ENCODE assay signal across 29 cellular contexts in the genomic region with DNA sequence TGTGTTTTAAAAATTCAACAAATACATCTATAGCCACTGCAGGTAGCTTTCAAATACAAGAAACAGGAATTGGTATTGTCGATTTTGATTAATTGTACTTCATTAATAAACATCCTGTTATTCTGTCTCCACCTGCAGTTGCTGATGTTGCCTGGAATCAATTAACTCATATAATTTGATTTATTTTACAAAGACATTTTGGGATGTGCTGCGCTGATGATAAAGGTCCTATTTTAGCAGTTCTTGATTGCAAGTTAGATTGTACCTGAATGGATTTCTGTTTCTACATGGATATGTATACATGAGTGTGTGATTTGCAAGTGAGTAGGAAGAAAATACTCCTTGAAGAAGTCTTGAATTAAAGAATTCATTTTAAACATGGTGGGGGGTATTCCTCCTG.
"Had no signal": no experiment of that assay in that cellular context is flagged by ENCODE, and none has a peak within 500 bp of the region (broad histone marks: within the 10 kb centered on the region; RNA-seq: fewer than 3 reads in every experiment).

No MANE protein-coding gene starts in this region.

- H3K4me2 ChIP-seq: neural progenitor cell had no signal

- H3K36me3 ChIP-seq: neural progenitor cell, ovary, right lobe of liver, sigmoid colon, suprapubic skin, tibial artery, transverse colon, upper lobe of right lung, uterus had no signal

- H3K9me3 ChIP-seq: ovary, psoas muscle, right lobe of liver, sigmoid colon, suprapubic skin, testis, tibial artery, transverse colon, upper lobe of right lung, uterus had no signal

- H3K79me2 ChIP-seq: parathyroid adenoma had no signal

- H3K9ac ChIP-seq: neural progenitor cell, parathyroid adenoma had no signal

- H3K4me1 Mint-ChIP-seq: nephron, neural progenitor cell had no signal

- H3K4me3 ChIP-seq: neural progenitor cell, ovary, psoas muscle, right lobe of liver, sigmoid colon, suprapubic skin, testis, tibial artery, transverse colon, upper lobe of right lung, uterus had no signal

- ATAC-seq: natural killer cell; psoas muscle; right cardiac atrium; right lobe of liver; stimulated activated memory B cell treated with anti-CD40 and anti-IgM and Interleukin-4, amounts not matched to agents 10 μg/mL and 1 μg/mL and 100 μg/mL, for 72 hours; stimulated activated naive CD8-positive, alpha-beta T cell treated with anti-CD3 and anti-CD28 coated beads, Interleukin-15, amount 100 ng/mL, for 72 hours; stimulated activated naive CD8-positive, alpha-beta T cell treated with anti-CD3 and anti-CD28 coated beads, Interleukin-15, Interleukin-2, amounts not matched to agents 100 U/mL and 50 U/mL, for 24 hours; upper lobe of right lung had no signal

- H3K9me3 Mint-ChIP-seq: natural killer cell; nephron; neural progenitor cell; stimulated activated memory B cell treated with anti-CD40 and anti-IgM and Interleukin-4, amounts not matched to agents 10 μg/mL and 1 μg/mL and 100 μg/mL, for 72 hours; stimulated activated naive CD8-positive, alpha-beta T cell treated with anti-CD3 and anti-CD28 coated beads, Interleukin-15, amount 100 ng/mL, for 72 hours; type B pancreatic cell had no signal

- DNase-seq: natural killer cell; occipital lobe; ovary; posterior cingulate gyrus; psoas muscle; right cardiac atrium; right lobe of liver; sigmoid colon; small intestine; stimulated activated CD4-positive, alpha-beta T cell treated with anti-CD3 and anti-CD28 coated beads, Interleukin-15, amount 100 ng/mL, for 24 hours; stimulated activated CD4-positive, alpha-beta T cell treated with anti-CD3 and anti-CD28 coated beads, Interleukin-2, amount 100 ng/mL, for 24 hours; stimulated activated CD4-positive, alpha-beta T cell treated with anti-CD3 and anti-CD28 coated beads, Interleukin-2, amount 100 ng/mL, for 48 hours; stimulated activated CD4-positive, alpha-beta T cell treated with anti-CD3 and anti-CD28 coated beads, Interleukin-4, amount 100 ng/mL, for 24 hours; stimulated activated naive CD4-positive, alpha-beta T cell; stimulated activated naive CD8-positive, alpha-beta T cell treated with anti-CD3 and anti-CD28 coated beads, Interleukin-15, amount 100 ng/mL, for 72 hours; stimulated activated naive CD8-positive, alpha-beta T cell treated with anti-CD3 and anti-CD28 coated beads, Interleukin-15, Interleukin-2, amounts not matched to agents 100 U/mL and 50 U/mL, for 24 hours; substantia nigra; testis; tibial artery; transverse colon; upper lobe of right lung; uterus had no signal

- H3K27me3 ChIP-seq: neural progenitor cell, ovary, right lobe of liver, sigmoid colon, suprapubic skin, testis, tibial artery, transverse colon, upper lobe of right lung, uterus had no signal

- H2AFZ ChIP-seq: neural progenitor cell, parathyroid adenoma had no signal

- H3K4me1 ChIP-seq: neural progenitor cell, parathyroid adenoma, psoas muscle, right lobe of liver, sigmoid colon, suprapubic skin, testis, tibial artery, transverse colon, upper lobe of right lung, uterus had no signal

- H3K36me3 Mint-ChIP-seq: natural killer cell, neural progenitor cell, type B pancreatic cell had no signal

- H3K27me3 Mint-ChIP-seq: stimulated activated memory B cell treated with anti-CD40 and anti-IgM and Interleukin-4, amounts not matched to agents 10 μg/mL and 1 μg/mL and 100 μg/mL, for 72 hours; stimulated activated naive CD8-positive, alpha-beta T cell treated with anti-CD3 and anti-CD28 coated beads, Interleukin-15, amount 100 ng/mL, for 72 hours had no signal

- H3K27ac ChIP-seq: neural progenitor cell, ovary, parathyroid adenoma, psoas muscle, right lobe of liver, sigmoid colon, suprapubic skin, testis, tibial artery, transverse colon, upper lobe of right lung, uterus had no signal

- H3K27ac Mint-ChIP-seq: nephron; neural progenitor cell; progenitor cell of endocrine pancreas; stimulated activated memory B cell treated with anti-CD40 and anti-IgM and Interleukin-4, amounts not matched to agents 10 μg/mL and 1 μg/mL and 100 μg/mL, for 72 hours; stimulated activated naive CD8-positive, alpha-beta T cell treated with anti-CD3 and anti-CD28 coated beads, Interleukin-15, amount 100 ng/mL, for 72 hours; type B pancreatic cell had no signal

- H3K4me3 Mint-ChIP-seq: natural killer cell; nephron; neural progenitor cell; stimulated activated memory B cell treated with anti-CD40 and anti-IgM and Interleukin-4, amounts not matched to agents 10 μg/mL and 1 μg/mL and 100 μg/mL, for 72 hours; stimulated activated naive CD8-positive, alpha-beta T cell treated with anti-CD3 and anti-CD28 coated beads, Interleukin-15, amount 100 ng/mL, for 72 hours; type B pancreatic cell had no signal
